ENCODE assay signal across 21 cellular contexts in the genomic region with DNA sequence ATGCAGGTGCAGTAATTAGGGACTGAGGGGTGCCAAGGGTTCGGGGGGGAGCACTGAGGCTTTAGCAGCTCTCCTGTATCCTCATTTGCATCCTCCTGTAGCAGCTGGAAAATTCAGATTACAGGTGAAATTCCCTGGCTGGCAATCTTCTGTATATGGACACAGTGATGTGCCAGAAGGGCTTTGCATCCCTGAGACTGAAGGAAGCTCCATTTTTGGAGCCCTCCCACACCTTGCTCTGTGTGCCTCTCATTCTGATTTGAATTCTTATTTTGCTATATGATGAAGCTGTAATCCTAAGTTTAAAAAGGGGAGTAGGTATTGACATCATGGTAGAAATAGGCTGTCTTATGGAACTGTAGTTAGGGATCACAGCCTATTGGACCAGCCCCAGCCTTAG.
"Had no signal": no experiment of that assay in that cellular context is flagged by ENCODE, and none has a peak within 500 bp of the region (broad histone marks: within the 10 kb centered on the region; RNA-seq: fewer than 3 reads in every experiment).

No MANE protein-coding gene starts in this region.

- H3K27me3 ChIP-seq: colonic mucosa, dorsolateral prefrontal cortex, esophagus muscularis mucosa, esophagus squamous epithelium, foreskin keratinocyte, gastrocnemius medialis, gastroesophageal sphincter, heart left ventricle, heart right ventricle had no signal

- H3K4me3 ChIP-seq: colonic mucosa, coronary artery, dorsolateral prefrontal cortex, esophagus muscularis mucosa, esophagus squamous epithelium, gastrocnemius medialis, gastroesophageal sphincter, heart left ventricle, heart right ventricle had no signal

- H3K36me3 ChIP-seq: colonic mucosa, esophagus squamous epithelium had no signal

- H3K4me1 ChIP-seq: colonic mucosa, esophagus squamous epithelium, foreskin keratinocyte, gastrocnemius medialis, gastroesophageal sphincter had no signal

- H3K9me3 ChIP-seq: colonic mucosa, esophagus muscularis mucosa, esophagus squamous epithelium, gastrocnemius medialis, gastroesophageal sphincter, heart left ventricle, heart right ventricle had no signal

- DNase-seq: colonic mucosa; cortex of kidney; dermis blood vessel endothelial cell; dorsolateral prefrontal cortex; effector CD4-positive, alpha-beta T cell; effector CD8-positive, alpha-beta T cell; effector memory CD4-positive, alpha-beta T cell; effector memory CD8-positive, alpha-beta T cell; endodermal cell; erythroblast; esophagus squamous epithelium; foreskin fibroblast; foreskin keratinocyte; foreskin melanocyte; gastrocnemius medialis; glutamatergic neuron; heart left ventricle; heart right ventricle had no signal
